In genomic region chr11:64317325-64317960, GRCh38 we compare ENCODE assay signal across 1 cellular context.
TF ChIP-seq lines count a peak whose summit lies in the region.

TRMT112 (minus strand) TSS chr11:64317559; CDS start chr11:64317526, 33 bp downstream.

TF ChIP-seq in H1, 55 proteins besides CTCF, POLR2A, EP300 and RAD21 (continued from another document):
- TF ChIP-seq POLR2AphosphoS5 (IDR thresholded peaks at IDR 0.05; ENCODE audit: low read depth, low read length) (peak; percentile 61), CBX8 (IDR thresholded peaks at IDR 0.05; ENCODE audit: borderline replicate concordance, low read depth, low read length) (no peak), SIX5 (IDR thresholded peaks at IDR 0.05; ENCODE audit: low read depth, low read length) (no peak), KDM5A (IDR thresholded peaks at IDR 0.05; ENCODE audit: low read length) (peak; percentile 39; the same call in 1 of the 2 replicates), CHD7 (IDR thresholded peaks at IDR 0.05; ENCODE audit: insufficient replicate concordance, low read length) (no peak), KDM4A (IDR thresholded peaks at IDR 0.05; ENCODE audit: low read depth, low read length, severe bottlenecking) (peak; percentile 90), RBBP5 (IDR thresholded peaks at IDR 0.05; ENCODE audit: borderline replicate concordance, low read depth, low read length) (no peak), SAP30 (IDR thresholded peaks at IDR 0.05; ENCODE audit: insufficient read depth, insufficient replicate concordance, low read length) (no peak), RXRA (IDR thresholded peaks at IDR 0.05; ENCODE audit: insufficient read depth, low read depth, low read length) (no peak), SP1 (IDR thresholded peaks at IDR 0.05; ENCODE audit: low read depth, low read length) (no peak; the same call in 1 of the 2 replicates), TAF7 (optimal IDR thresholded peaks at IDR 0.05; ENCODE audit: borderline replicate concordance, low read depth, low read length) (peak; percentile 1), MAFK (IDR thresholded peaks at IDR 0.05; ENCODE audit: low read depth, low read length) (peak; percentile 33; the same call in 1 of the 2 replicates), BRCA1 (IDR thresholded peaks at IDR 0.05; ENCODE audit: low read depth, low read length) (no peak), EGR1 (IDR thresholded peaks at IDR 0.05; ENCODE audit: borderline replicate concordance, low read depth, low read length) (no peak; the same call in 1 of the 2 replicates), SP4 (IDR thresholded peaks at IDR 0.05; ENCODE audit: low read length) (no peak), YY1 (IDR thresholded peaks at IDR 0.05; ENCODE audit: low read depth, low read length) (no peak), CREB1 (IDR thresholded peaks at IDR 0.05) (peak; percentile 78), TAF1 (IDR thresholded peaks at IDR 0.05; ENCODE audit: low read depth, low read length) (peak; percentile 67; the same call in 1 of the 2 replicates), NANOG (IDR thresholded peaks at IDR 0.05; ENCODE audit: insufficient read depth, low read depth, low read length, poor library complexity, severe bottlenecking) (no peak), SIN3A (conservative IDR thresholded peaks at IDR 0.05 in 1 of 2, IDR thresholded peaks at IDR 0.05 in 1 of 2; ENCODE audit: low read depth in 1 of 2, low read length in 2 of 2) (0 out of 4 replicates have a peak, but pooled peaks of 1 of the 2 experiments have one; percentile 72), SIRT6 (IDR thresholded peaks at IDR 0.05; ENCODE audit: low read length) (no peak), CEBPB (IDR thresholded peaks at IDR 0.05; ENCODE audit: low read depth, low read length) (no peak), BCL11A (IDR thresholded peaks at IDR 0.05; ENCODE audit: low read depth in 2 of 2, low read length in 2 of 2) (no peak), NRF1 (IDR thresholded peaks at IDR 0.05; ENCODE audit: low read depth, low read length) (no peak), TBP (IDR thresholded peaks at IDR 0.05; ENCODE audit: low read depth, low read length) (peak; percentile 58; the same call in 1 of the 2 replicates), SUZ12 (IDR thresholded peaks at IDR 0.05; ENCODE audit: low read length) (no peak), KDM1A (IDR thresholded peaks at IDR 0.05; ENCODE audit: borderline replicate concordance, low read length) (no peak), RFX5 (IDR thresholded peaks at IDR 0.05; ENCODE audit: borderline replicate concordance, low read depth, low read length) (no peak), BACH1 (IDR thresholded peaks at IDR 0.05; ENCODE audit: low read length) (peak; percentile 79), HDAC2 (IDR thresholded peaks at IDR 0.05; ENCODE audit: borderline replicate concordance in 1 of 2, low read depth in 2 of 2, low read length in 2 of 2) (peak in 1 of 2 experiments; percentile 35; a peak in 1 of 4 replicates), SP2 (IDR thresholded peaks at IDR 0.05; ENCODE audit: low read length) (no peak), TEAD4 (IDR thresholded peaks at IDR 0.05; ENCODE audit: low read depth, low read length) (no peak), CHD2 (IDR thresholded peaks at IDR 0.05; ENCODE audit: low read length) (peak; percentile 24), GABPA (IDR thresholded peaks at IDR 0.05; ENCODE audit: borderline replicate concordance, insufficient read depth, low read length) (peak; percentile 95), E2F6 (IDR thresholded peaks at IDR 0.05) (peak; percentile 14; the same call in 1 of the 2 replicates), ASH2L (IDR thresholded peaks at IDR 0.05; ENCODE audit: low read length) (peak; percentile 81), ATF2 (IDR thresholded peaks at IDR 0.05; ENCODE audit: low read length) (no peak), ZNF274 (IDR thresholded peaks at IDR 0.05; ENCODE audit: borderline replicate concordance, extremely low read depth, low read length) (no peak), GTF2F1 (IDR thresholded peaks at IDR 0.05; ENCODE audit: borderline replicate concordance, low read depth, low read length) (peak; percentile 53; the same call in 1 of the 2 replicates), TCF12 (IDR thresholded peaks at IDR 0.05; ENCODE audit: low read depth, low read length) (no peak), MAX (IDR thresholded peaks at IDR 0.05) (no peak), ATF3 (IDR thresholded peaks at IDR 0.05; ENCODE audit: insufficient read depth, low read depth, low read length) (no peak), CBX5 (IDR thresholded peaks at IDR 0.05; ENCODE audit: low read depth, low read length) (no peak), FOSL1 (IDR thresholded peaks at IDR 0.05; ENCODE audit: insufficient read depth, low read depth, low read length) (no peak), EZH2 (IDR thresholded peaks at IDR 0.05; ENCODE audit: low read depth, low read length, severe bottlenecking) (no peak), RNF2 (IDR thresholded peaks at IDR 0.05; ENCODE audit: borderline replicate concordance, low read depth, low read length, missing control alignments, poor library complexity, severe bottlenecking) (no peak), USF2 (IDR thresholded peaks at IDR 0.05; ENCODE audit: low read length) (peak; percentile 58; the same call in 1 of the 2 replicates), JUN (IDR thresholded peaks at IDR 0.05; ENCODE audit: low read depth, low read length) (no peak), HDAC6 (IDR thresholded peaks at IDR 0.05; ENCODE audit: low read depth, low read length) (no peak), CTBP2 (IDR thresholded peaks at IDR 0.05; ENCODE audit: borderline replicate concordance, insufficient read depth, insufficient read length, low read length) (no peak), POU5F1 (IDR thresholded peaks at IDR 0.05; ENCODE audit: low read depth, low read length) (no peak)
TF ChIP-seq in H1: peak in this region for 18.
